Comparison of ENCODE assay signal across 14 cellular contexts in the genomic region with DNA sequence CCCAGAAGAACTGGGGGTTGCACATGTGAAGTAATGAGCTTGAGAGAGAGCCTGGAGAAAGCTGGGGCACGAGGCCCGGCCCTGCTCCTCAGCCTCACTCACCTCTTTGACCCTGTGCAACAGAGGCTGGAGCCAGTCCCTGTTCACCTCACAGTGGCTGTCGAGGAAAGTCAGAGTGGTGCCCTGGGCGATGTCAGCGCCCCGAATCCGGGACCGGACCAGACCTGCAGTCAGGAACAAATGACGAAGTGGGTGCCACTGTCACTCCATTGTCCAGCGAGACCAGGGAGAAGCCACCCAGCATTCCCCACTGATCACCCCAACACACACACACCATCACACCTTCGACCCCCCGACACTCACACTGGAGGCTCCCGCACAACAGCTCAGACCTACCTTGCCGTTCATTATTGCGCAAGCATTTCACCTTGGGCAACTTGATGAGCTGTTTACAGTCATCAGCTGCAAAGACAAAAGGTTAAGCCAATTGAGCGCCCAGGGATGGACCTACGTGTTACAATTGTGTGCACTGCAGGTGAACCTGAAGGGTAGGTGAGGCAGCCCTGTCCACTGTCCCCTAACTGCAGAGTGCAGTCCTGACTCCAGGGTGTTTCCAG.
DNase-seq lines count a peak whose midpoint lies in the region; ATAC-seq, FAIRE-seq and TF ChIP-seq lines count a peak whose summit lies in the region.
"Had no signal": no experiment of that assay in that cellular context is flagged by ENCODE, and none has a peak within 500 bp of the region (broad histone marks: within the 10 kb centered on the region; RNA-seq: fewer than 3 reads in every experiment).

No MANE protein-coding gene starts in this region.

- H3K4me3 Mint-ChIP-seq in naive thymus-derived CD4-positive, alpha-beta T cell, result no peak overlapping the region
- no peak overlapping the region for H3K4me3 Mint-ChIP-seq in stimulated activated memory B cell treated with anti-CD40 and anti-IgM and Interleukin-4, amounts not matched to agents 10 μg/mL and 1 μg/mL and 100 μg/mL, for 72 hours
- H3K4me3 Mint-ChIP-seq: CD8-positive, alpha-beta memory T cell; HFFc6 had no signal

- 0 out of 2 replicates have a peak overlapping the region, but pooled peaks have one; percentile 8 for H3K27ac ChIP-seq in BLaER1
- H3K27ac ChIP-seq in K562 (ENCODE audit: extremely low read depth, low read depth, low read length), result no peak overlapping the region
- no peak overlapping the region for H3K27ac ChIP-seq in naive thymus-derived CD4-positive, alpha-beta T cell (ENCODE audit: low read depth, low read length)

- TF ChIP-seq CTCF in K562 (IDR thresholded peaks at IDR 0.05 in 2 of 3, conservative IDR thresholded peaks at IDR 0.05 in 1 of 3; ENCODE audit: insufficient read depth in 2 of 3, low read depth in 1 of 3, low read length in 3 of 3), result no peak

- no peaks in the 10 kb centered on the region for H3K9me1 ChIP-seq in K562 (ENCODE audit: control insufficient read depth, insufficient read depth, low read length)

- TF ChIP-seq RAD21 in K562 (CRISPR knock-in tag; conservative IDR thresholded peaks at IDR 0.05 in 1 of 2, IDR thresholded peaks at IDR 0.05 in 1 of 2), result no peak

- H3K79me2 ChIP-seq in K562 (ENCODE audit: control insufficient read depth, insufficient read depth, low read length), result no peaks in the 10 kb centered on the region

- POLR2A ChIA-PET in K562 (lab: Yijun Ruan, JAX), result no interaction called here
- POLR2A ChIA-PET in naive thymus-derived CD4-positive, alpha-beta T cell (lab: Charles Lee), result no interaction called here

- no peak overlapping the region for H3K9ac ChIP-seq in BLaER1
- no peak overlapping the region for H3K9ac ChIP-seq in K562 (ENCODE audit: insufficient read depth in 1 of 2, low read depth in 2 of 2, low read length in 2 of 2)

- no peak overlapping the region for H2AFZ ChIP-seq in K562 (ENCODE audit: low read depth, low read length)

- under 1% methylated on average over 17 of the region's 17 CpGs for WGBS in K562 (ENCODE audit: insufficient coverage, low coverage, missing lambda C conversion rate)

- peaks cover 34% of the 10 kb centered on the region for H3K4me1 ChIP-seq in BLaER1
- H3K4me1 ChIP-seq in K562 (replicated peaks in 1 of 2; ENCODE audit: control insufficient read depth in 2 of 2, insufficient read depth in 2 of 2, low read length in 2 of 2), result no peaks in the 10 kb centered on the region
- H3K4me1 ChIP-seq in naive thymus-derived CD4-positive, alpha-beta T cell (ENCODE audit: control insufficient read depth in 2 of 2, insufficient read depth in 2 of 2, low read length in 2 of 2), result no peaks in the 10 kb centered on the region
- H3K4me1 ChIP-seq: Caco-2 had no signal

- DNase-seq in K562 (ENCODE audit: extremely low read depth in 1 of 4, low spot score in 3 of 4), result no peak
- no peak for DNase-seq in naive thymus-derived CD4-positive, alpha-beta T cell
- DNase-seq in ureter (ENCODE audit: low spot score), result no peak
- no peak for DNase-seq in stimulated activated CD4-positive, alpha-beta T cell treated with anti-CD3 and anti-CD28 coated beads, Interleukin-2, amount 100 ng/mL, for 24 hours
- DNase-seq: Caco-2; CD8-positive, alpha-beta memory T cell; GF-D8; HCEC 1CT; HFFc6 had no signal

- H3K36me3 ChIP-seq in BLaER1 (peaks cover 92% of the 10 kb centered on the region), K562 (ENCODE audit: control insufficient read depth, insufficient read depth, low read length) (no peaks in the 10 kb centered on the region)
- H3K36me3 ChIP-seq in naive thymus-derived CD4-positive, alpha-beta T cell (ENCODE audit: control insufficient read depth in 2 of 3, insufficient read depth in 3 of 3, low read length in 3 of 3), result no peaks in the 10 kb centered on the region

- TF ChIP-seq EP300 in K562 (IDR thresholded peaks at IDR 0.05; ENCODE audit: low read length), result no peak

- peak overlapping the region in 1 of 9 donors; percentile 25 for H3K27ac Mint-ChIP-seq in naive thymus-derived CD4-positive, alpha-beta T cell
- H3K27ac Mint-ChIP-seq in stimulated activated memory B cell treated with anti-CD40 and anti-IgM and Interleukin-4, amounts not matched to agents 10 μg/mL and 1 μg/mL and 100 μg/mL, for 72 hours, result no peak overlapping the region
- H3K27ac Mint-ChIP-seq: CD8-positive, alpha-beta memory T cell; HFFc6 had no signal

- intact Hi-C loops in K562 (cut with micrococcal nuclease), result no loop called here
- intact Hi-C loops in naive thymus-derived CD4-positive, alpha-beta T cell (cut with micrococcal nuclease), result no loop called here

- CTCF ChIA-PET in K562 (lab: Yijun Ruan, JAX; ENCODE audit: low intra/inter-chr PET ratio), result no interaction called here
- CTCF ChIA-PET in naive thymus-derived CD4-positive, alpha-beta T cell (lab: Charles Lee), result no interaction called here

- no peak for TF ChIP-seq POLR2A in K562 (conservative IDR thresholded peaks at IDR 0.05)

- H3K36me3 Mint-ChIP-seq in naive thymus-derived CD4-positive, alpha-beta T cell, result no peaks in the 10 kb centered on the region
- no peaks in the 10 kb centered on the region for H3K36me3 Mint-ChIP-seq in stimulated activated memory B cell treated with anti-CD40 and anti-IgM and Interleukin-4, amounts not matched to agents 10 μg/mL and 1 μg/mL and 100 μg/mL, for 72 hours
- H3K36me3 Mint-ChIP-seq: CD8-positive, alpha-beta memory T cell had no signal

- H4K20me1 ChIP-seq in BLaER1 (no peaks in the 10 kb centered on the region), K562 (replicated peaks; ENCODE audit: control insufficient read depth, insufficient read depth, low read length) (no peaks in the 10 kb centered on the region)

- ATAC-seq in K562, result no peak
- peak; percentile 20 for ATAC-seq in naive thymus-derived CD4-positive, alpha-beta T cell
- ATAC-seq in stimulated activated memory B cell treated with anti-CD40 and anti-IgM and Interleukin-4, amounts not matched to agents 10 μg/mL and 1 μg/mL and 100 μg/mL, for 72 hours, result peak; percentile 5
- no peak for ATAC-seq in HG03175 (IDR thresholded peaks at IDR 0.05; ENCODE audit: unreplicated experiment)

- H3K4me2 ChIP-seq in BLaER1 (no peak overlapping the region), K562 (ENCODE audit: insufficient read depth, low read length) (no peak overlapping the region)

- H3K9me3 ChIP-seq in BLaER1, result no peaks in the 10 kb centered on the region
- H3K9me3 ChIP-seq in K562 (replicated peaks; ENCODE audit: control insufficient read depth, insufficient read depth, low read depth, low read length), result no peaks in the 10 kb centered on the region
- no peaks in the 10 kb centered on the region for H3K9me3 ChIP-seq in naive thymus-derived CD4-positive, alpha-beta T cell (ENCODE audit: control insufficient read depth in 2 of 3, low read length in 3 of 3)
- H3K9me3 ChIP-seq: Caco-2 had no signal

- H3K9me3 Mint-ChIP-seq in naive thymus-derived CD4-positive, alpha-beta T cell, result no peaks in the 10 kb centered on the region
- no peaks in the 10 kb centered on the region for H3K9me3 Mint-ChIP-seq in stimulated activated memory B cell treated with anti-CD40 and anti-IgM and Interleukin-4, amounts not matched to agents 10 μg/mL and 1 μg/mL and 100 μg/mL, for 72 hours
- H3K9me3 Mint-ChIP-seq: CD8-positive, alpha-beta memory T cell had no signal

- FAIRE-seq in K562 (lab: Jason Lieb, UNC), result no peak
- FAIRE-seq: GM19239, HTR-8/SVneo had no signal

- no peaks in the 10 kb centered on the region for H3K4me1 Mint-ChIP-seq in naive thymus-derived CD4-positive, alpha-beta T cell
- H3K4me1 Mint-ChIP-seq in stimulated activated memory B cell treated with anti-CD40 and anti-IgM and Interleukin-4, amounts not matched to agents 10 μg/mL and 1 μg/mL and 100 μg/mL, for 72 hours, result peaks cover 10% of the 10 kb centered on the region
- H3K4me1 Mint-ChIP-seq: CD8-positive, alpha-beta memory T cell had no signal

- peaks cover 0 to 5% (median 0%) of the 10 kb centered on the region in 5 donors for H3K27me3 Mint-ChIP-seq in naive thymus-derived CD4-positive, alpha-beta T cell
- no peaks in the 10 kb centered on the region for H3K27me3 Mint-ChIP-seq in stimulated activated memory B cell treated with anti-CD40 and anti-IgM and Interleukin-4, amounts not matched to agents 10 μg/mL and 1 μg/mL and 100 μg/mL, for 72 hours

- H3K4me3 ChIP-seq in BLaER1, result no peak overlapping the region
- H3K4me3 ChIP-seq in K562, result no peak overlapping the region
- H3K4me3 ChIP-seq in naive thymus-derived CD4-positive, alpha-beta T cell (ENCODE audit: low read length), result no peak overlapping the region

- no TSS peak for BruUV-seq in K562 (replicated peaks; lab: Mats Ljungman, UMichigan)

- H3K27me3 ChIP-seq in BLaER1 (no peaks in the 10 kb centered on the region), K562 (ENCODE audit: control insufficient read depth in 2 of 2, insufficient read depth in 2 of 2, low read length in 2 of 2) (peaks cover 2 to 49% of the 10 kb centered on the region in 2 experiments; a peak in 4 of 5 replicates)
- H3K27me3 ChIP-seq in naive thymus-derived CD4-positive, alpha-beta T cell (ENCODE audit: control insufficient read depth in 2 of 2, insufficient read depth in 2 of 2, low read length in 2 of 2), result no peaks in the 10 kb centered on the region

- in situ Hi-C loops in K562 (cut with MboI), result no loop called here

TF ChIP-seq in K562, 482 proteins besides CTCF, POLR2A, EP300 and RAD21 (continues in another document):
- TF ChIP-seq SUPT5H (IDR thresholded peaks at IDR 0.05) (no peak), RUNX1 (IDR thresholded peaks at IDR 0.05; ENCODE audit: low read depth) (no peak), DMBX1 (CRISPR knock-in tag; IDR thresholded peaks at IDR 0.05; ENCODE audit: borderline replicate concordance) (no peak), ARID2 (IDR thresholded peaks at IDR 0.05) (no peak), CEBPB (tag; IDR thresholded peaks at IDR 0.05) (peak; percentile 78), BHLHE40 (IDR thresholded peaks at IDR 0.05; ENCODE audit: low read length) (no peak), CEBPG (CRISPR knock-in tag; IDR thresholded peaks at IDR 0.05) (peak; percentile 38; the same call in 1 of the 2 replicates), CEBPG (tag; conservative IDR thresholded peaks at IDR 0.05 in 1 of 2, IDR thresholded peaks at IDR 0.05 in 1 of 2) (peak; percentile 10 to 68; a peak in 2 of 4 replicates), MTA1 (IDR thresholded peaks at IDR 0.05; ENCODE audit: borderline replicate concordance) (no peak), FOXA1 (IDR thresholded peaks at IDR 0.05; ENCODE audit: borderline replicate concordance) (no peak), SMARCB1 (IDR thresholded peaks at IDR 0.05; ENCODE audit: insufficient read length, low read depth) (no peak), CHD2 (IDR thresholded peaks at IDR 0.05; ENCODE audit: low read depth, low read length) (no peak), FOXK1 (CRISPR knock-in tag; IDR thresholded peaks at IDR 0.05; ENCODE audit: borderline replicate concordance) (no peak)
- TF ChIP-seq, protein P1, sequence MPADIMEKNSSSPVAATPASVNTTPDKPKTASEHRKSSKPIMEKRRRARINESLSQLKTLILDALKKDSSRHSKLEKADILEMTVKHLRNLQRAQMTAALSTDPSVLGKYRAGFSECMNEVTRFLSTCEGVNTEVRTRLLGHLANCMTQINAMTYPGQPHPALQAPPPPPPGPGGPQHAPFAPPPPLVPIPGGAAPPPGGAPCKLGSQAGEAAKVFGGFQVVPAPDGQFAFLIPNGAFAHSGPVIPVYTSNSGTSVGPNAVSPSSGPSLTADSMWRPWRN (IDR thresholded peaks at IDR 0.05; ENCODE audit: low read depth), result no peak

Comparison
In these comparisons a context has a peak if more than half of its experiments do, and no peak if none do; other contexts are left out.
1. ATAC-seq: peak in naive thymus-derived CD4-positive, alpha-beta T cell (single experiment) and stimulated activated memory B cell treated with anti-CD40 and anti-IgM and Interleukin-4, amounts not matched to agents 10 μg/mL and 1 μg/mL and 100 μg/mL, for 72 hours (single experiment); none in K562 (single experiment) and HG03175 (single experiment).